ENCODE assay signal across 26 cellular contexts in genomic region chr3:57530071-57530608, GRCh38. TPM values are rescaled to one million over a fixed set of nuclear protein-coding genes. Genes with fewer than 3 reads are reported as not detected.
A peak's percentile ranks its signal among the peaks of the same experiment; 100 is the strongest.
DNase-seq lines count a peak whose midpoint lies in the region; ATAC-seq and TF ChIP-seq lines count a peak whose summit lies in the region.
"Had no signal": no experiment of that assay in that cellular context is flagged by ENCODE, and none has a peak within 500 bp of the region (broad histone marks: within the 10 kb centered on the region; RNA-seq: fewer than 3 reads in every experiment).

No MANE protein-coding gene starts in this region.

- H2AK5ac ChIP-seq in mesenchymal stem cell (ENCODE audit: low read length, severe bottlenecking) = no peak overlapping the region

- H3K79me1 ChIP-seq in mesenchymal stem cell (replicated peaks; ENCODE audit: low read length, poor library complexity, severe bottlenecking) = no peaks in the 10 kb centered on the region

- H3K27me3 Mint-ChIP-seq in Caco-2 (ENCODE audit: insufficient read depth, unreplicated experiment) = no peaks in the 10 kb centered on the region
- H3K27me3 Mint-ChIP-seq: B cell had no signal

- H3K18ac ChIP-seq in mesenchymal stem cell (ENCODE audit: low read depth in 1 of 2, low read length in 2 of 2) = no peak overlapping the region

- BruUV-seq in Caco-2 (replicated peaks; lab: Mats Ljungman, UMichigan) = no TSS peak

- no peak overlapping the region for H3K4me3 ChIP-seq in Caco-2 (ENCODE audit: low read depth, low read length)
- no peak overlapping the region for H3K4me3 ChIP-seq in mesenchymal stem cell (ENCODE audit: insufficient read depth in 1 of 2, low read depth in 1 of 2, low read length in 2 of 2)
- H3K4me3 ChIP-seq: cardiac muscle cell, lung, psoas muscle, SK-N-MC, smooth muscle cell, testis, vagina had no signal

- no peak for TF ChIP-seq RAD21 in Ishikawa (IDR thresholded peaks at IDR 0.05; ENCODE audit: low read depth)

- no peak overlapping the region for H2BK15ac ChIP-seq in mesenchymal stem cell (ENCODE audit: low read depth, poor library complexity, severe bottlenecking)

- H3K9me3 ChIP-seq in Caco-2 (no peaks in the 10 kb centered on the region), mesenchymal stem cell (ENCODE audit: control insufficient read depth, low read length) (peaks cover 4% of the 10 kb centered on the region)
- H3K9me3 ChIP-seq: psoas muscle, testis, vagina had no signal

- POLR2A ChIA-PET in Caco-2 (lab: Charles Lee) = no interaction called here

- no peak for TF ChIP-seq CTCF in Caco-2 (IDR thresholded peaks at IDR 0.05; ENCODE audit: insufficient read depth in 1 of 2, low read depth in 1 of 2, low read length in 1 of 2, severe bottlenecking in 1 of 2, unreplicated experiment in 1 of 2)

- H3K4me1 Mint-ChIP-seq in Caco-2 (ENCODE audit: low read depth, unreplicated experiment) = peaks cover 36% of the 10 kb centered on the region
- H3K4me1 Mint-ChIP-seq: B cell; stimulated activated naive B cell treated with anti-CD40 and anti-IgM and Interleukin-4, amounts not matched to agents 10 μg/mL and 1 μg/mL and 100 μg/mL, for 72 hours had no signal

- H3K4me1 ChIP-seq in Caco-2 = peaks cover 25% of the 10 kb centered on the region
- H3K4me1 ChIP-seq in mesenchymal stem cell (ENCODE audit: control insufficient read depth, insufficient read depth, low read depth, low read length) = peaks cover 4% of the 10 kb centered on the region
- H3K4me1 ChIP-seq: psoas muscle, testis, vagina had no signal

- no peak for TF ChIP-seq EP300 in Ishikawa (IDR thresholded peaks at IDR 0.05; ENCODE audit: borderline replicate concordance)

- no peak for ATAC-seq in GM21360 (IDR thresholded peaks at IDR 0.05; ENCODE audit: unreplicated experiment)
- no peak for ATAC-seq in HG03159 (IDR thresholded peaks at IDR 0.05; ENCODE audit: unreplicated experiment)
- ATAC-seq: activated CD8-positive, alpha-beta T cell treated with anti-CD3 and anti-CD28 coated beads, Interleukin-2, amount 10 ng/mL, durations not matched to agents 7 days and 5 days; psoas muscle; stimulated activated naive B cell treated with anti-CD40 and anti-IgM and Interleukin-4, amounts not matched to agents 10 μg/mL and 1 μg/mL and 100 μg/mL, for 72 hours had no signal

- intact Hi-C loops in Caco-2 (cut with micrococcal nuclease; ENCODE audit: unreplicated experiment) = loop anchor here (5.0 kb wide), 1 partner anchor 78 kb away; no protein-coding TSS in a partner anchor

- H3K27me3 ChIP-seq in Caco-2 (replicated peaks; ENCODE audit: control insufficient read depth, insufficient read depth, low read length) (no peaks in the 10 kb centered on the region), mesenchymal stem cell (ENCODE audit: control insufficient read depth in 1 of 2, insufficient read depth in 1 of 2, low read length in 2 of 2) (peaks cover 0 to 3% of the 10 kb centered on the region in 2 experiments)
- H3K27me3 ChIP-seq: cardiac muscle cell, testis, vagina had no signal

- H4K91ac ChIP-seq in mesenchymal stem cell (ENCODE audit: low read length) = no peak overlapping the region

- no peak overlapping the region for H2BK120ac ChIP-seq in mesenchymal stem cell (ENCODE audit: low read depth, low read length)

- no peak overlapping the region for H3K9ac ChIP-seq in mesenchymal stem cell (ENCODE audit: low read length)

- H3K36me3 Mint-ChIP-seq in Caco-2 (ENCODE audit: insufficient read depth, unreplicated experiment) = no peaks in the 10 kb centered on the region
- H3K36me3 Mint-ChIP-seq: stimulated activated naive B cell treated with anti-CD40 and anti-IgM and Interleukin-4, amounts not matched to agents 10 μg/mL and 1 μg/mL and 100 μg/mL, for 72 hours had no signal

- H3K4me2 ChIP-seq in mesenchymal stem cell (ENCODE audit: low read length, poor library complexity, severe bottlenecking) = no peak overlapping the region
- H3K4me2 ChIP-seq: smooth muscle cell had no signal

- no peak overlapping the region for H2BK5ac ChIP-seq in mesenchymal stem cell (ENCODE audit: low read depth, low read length, poor library complexity, severe bottlenecking)

- H3K27ac ChIP-seq in mesenchymal stem cell (ENCODE audit: low read length, poor library complexity, severe bottlenecking) = peak overlapping the region; percentile 48
- H3K27ac ChIP-seq: cardiac muscle cell, psoas muscle, SK-N-MC, testis, vagina had no signal

- H3K36me3 ChIP-seq in Caco-2 (ENCODE audit: control insufficient read depth, insufficient read depth, low read length) = no peaks in the 10 kb centered on the region
- no peaks in the 10 kb centered on the region for H3K36me3 ChIP-seq in mesenchymal stem cell (ENCODE audit: control insufficient read depth in 1 of 2, insufficient read depth in 2 of 2, low read depth in 1 of 2, low read length in 2 of 2)
- H3K36me3 ChIP-seq: cardiac muscle cell, vagina had no signal

- H3K23ac ChIP-seq in mesenchymal stem cell (ENCODE audit: low read length in 2 of 2) = no peak overlapping the region

- CTCF ChIA-PET in Caco-2 (lab: Charles Lee) = no interaction called here

- no peaks in the 10 kb centered on the region for H3K9me3 Mint-ChIP-seq in Caco-2 (ENCODE audit: unreplicated experiment)

- H4K8ac ChIP-seq in mesenchymal stem cell (ENCODE audit: low read length) = no peak overlapping the region

- H3K27ac Mint-ChIP-seq in Caco-2 (ENCODE audit: unreplicated experiment) = peak overlapping the region; percentile 13
- H3K27ac Mint-ChIP-seq: activated CD8-positive, alpha-beta T cell treated with anti-CD3 and anti-CD28 coated beads, Interleukin-2, amount 10 ng/mL, durations not matched to agents 7 days and 5 days; B cell; stimulated activated naive B cell treated with anti-CD40 and anti-IgM and Interleukin-4, amounts not matched to agents 10 μg/mL and 1 μg/mL and 100 μg/mL, for 72 hours had no signal

- H2BK12ac ChIP-seq in mesenchymal stem cell (ENCODE audit: low read length in 2 of 2) = no peak overlapping the region

- no peak overlapping the region for H3K4ac ChIP-seq in mesenchymal stem cell (ENCODE audit: low read depth in 1 of 2, low read length in 2 of 2)

- no peak overlapping the region for H3K4me3 Mint-ChIP-seq in Caco-2 (ENCODE audit: unreplicated experiment)
- H3K4me3 Mint-ChIP-seq: activated CD8-positive, alpha-beta T cell treated with anti-CD3 and anti-CD28 coated beads, Interleukin-2, amount 10 ng/mL, durations not matched to agents 7 days and 5 days; B cell; stimulated activated naive B cell treated with anti-CD40 and anti-IgM and Interleukin-4, amounts not matched to agents 10 μg/mL and 1 μg/mL and 100 μg/mL, for 72 hours had no signal

- H3K14ac ChIP-seq in mesenchymal stem cell (ENCODE audit: low read length in 2 of 2) = no peak overlapping the region

- H2AFZ ChIP-seq in mesenchymal stem cell (ENCODE audit: low read depth, low read length) = no peak overlapping the region

- DNase-seq in Caco-2 (no peak), amniotic epithelial cell (ENCODE audit: low read depth) (peak; percentile 38), mesenchymal stem cell (no peak), D341Med (ENCODE audit: low spot score) (no peak)
- DNase-seq: activated CD4-positive, CD25-positive, alpha-beta regulatory T cell; activated CD8-positive, alpha-beta T cell treated with anti-CD3 and anti-CD28 coated beads, Interleukin-2, amount 10 ng/mL, durations not matched to agents 7 days and 5 days; activated T-cell treated with anti-CD3 and anti-CD28 coated beads, Interleukin-2, amount 50 U/mL, for 1 hour; amniotic stem cell; hypothalamus; MM.1S; NCI-H1436; NCI-H524 treated with DMSO at 0.1 percent for 48 hours; psoas muscle; stimulated activated naive B cell treated with anti-CD40 and anti-IgM and Interleukin-4, amounts not matched to agents 10 μg/mL and 1 μg/mL and 100 μg/mL, for 72 hours; T1000; testis had no signal

TF ChIP-seq in Ishikawa, 13 proteins besides CTCF, POLR2A, EP300 and RAD21:
- TF ChIP-seq TEAD4 (IDR thresholded peaks at IDR 0.05) = peak; percentile 25; the same call in 1 of the 2 replicates
- TF ChIP-seq, protein P1, sequence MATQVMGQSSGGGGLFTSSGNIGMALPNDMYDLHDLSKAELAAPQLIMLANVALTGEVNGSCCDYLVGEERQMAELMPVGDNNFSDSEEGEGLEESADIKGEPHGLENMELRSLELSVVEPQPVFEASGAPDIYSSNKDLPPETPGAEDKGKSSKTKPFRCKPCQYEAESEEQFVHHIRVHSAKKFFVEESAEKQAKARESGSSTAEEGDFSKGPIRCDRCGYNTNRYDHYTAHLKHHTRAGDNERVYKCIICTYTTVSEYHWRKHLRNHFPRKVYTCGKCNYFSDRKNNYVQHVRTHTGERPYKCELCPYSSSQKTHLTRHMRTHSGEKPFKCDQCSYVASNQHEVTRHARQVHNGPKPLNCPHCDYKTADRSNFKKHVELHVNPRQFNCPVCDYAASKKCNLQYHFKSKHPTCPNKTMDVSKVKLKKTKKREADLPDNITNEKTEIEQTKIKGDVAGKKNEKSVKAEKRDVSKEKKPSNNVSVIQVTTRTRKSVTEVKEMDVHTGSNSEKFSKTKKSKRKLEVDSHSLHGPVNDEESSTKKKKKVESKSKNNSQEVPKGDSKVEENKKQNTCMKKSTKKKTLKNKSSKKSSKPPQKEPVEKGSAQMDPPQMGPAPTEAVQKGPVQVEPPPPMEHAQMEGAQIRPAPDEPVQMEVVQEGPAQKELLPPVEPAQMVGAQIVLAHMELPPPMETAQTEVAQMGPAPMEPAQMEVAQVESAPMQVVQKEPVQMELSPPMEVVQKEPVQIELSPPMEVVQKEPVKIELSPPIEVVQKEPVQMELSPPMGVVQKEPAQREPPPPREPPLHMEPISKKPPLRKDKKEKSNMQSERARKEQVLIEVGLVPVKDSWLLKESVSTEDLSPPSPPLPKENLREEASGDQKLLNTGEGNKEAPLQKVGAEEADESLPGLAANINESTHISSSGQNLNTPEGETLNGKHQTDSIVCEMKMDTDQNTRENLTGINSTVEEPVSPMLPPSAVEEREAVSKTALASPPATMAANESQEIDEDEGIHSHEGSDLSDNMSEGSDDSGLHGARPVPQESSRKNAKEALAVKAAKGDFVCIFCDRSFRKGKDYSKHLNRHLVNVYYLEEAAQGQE (IDR thresholded peaks at IDR 0.05; ENCODE audit: low read depth) = no peak

RNA-seq across cellular contexts. Expression of gene DNAH12, which starts 14.0 kb away (rescaled TPM):
- total RNA-seq in Caco-2 (2022) = 0.45 and 1.5 TPM in 2 replicates
- polyA plus RNA-seq in mesenchymal stem cell (2013, experiment 1 of 2) = 0.07 TPM
- polyA plus RNA-seq in mesenchymal stem cell (2013, experiment 2 of 2) = 0.01 TPM
- total RNA-seq: epithelial cell of proximal tubule had no signal
- polyA plus RNA-seq: smooth muscle cell had no signal

RNA-seq across cellular contexts. Expression of gene PDE12, which starts 25.9 kb away (rescaled TPM):
- 22.1 and 23.2 TPM in 2 replicates for total RNA-seq in Caco-2 (2022)
- polyA plus RNA-seq in mesenchymal stem cell (2013, experiment 1 of 2) = 8.2 TPM
- 7.8 TPM for polyA plus RNA-seq in mesenchymal stem cell (2013, experiment 2 of 2)
